ENCODE assay signal across 11 cellular contexts in the genomic region with DNA sequence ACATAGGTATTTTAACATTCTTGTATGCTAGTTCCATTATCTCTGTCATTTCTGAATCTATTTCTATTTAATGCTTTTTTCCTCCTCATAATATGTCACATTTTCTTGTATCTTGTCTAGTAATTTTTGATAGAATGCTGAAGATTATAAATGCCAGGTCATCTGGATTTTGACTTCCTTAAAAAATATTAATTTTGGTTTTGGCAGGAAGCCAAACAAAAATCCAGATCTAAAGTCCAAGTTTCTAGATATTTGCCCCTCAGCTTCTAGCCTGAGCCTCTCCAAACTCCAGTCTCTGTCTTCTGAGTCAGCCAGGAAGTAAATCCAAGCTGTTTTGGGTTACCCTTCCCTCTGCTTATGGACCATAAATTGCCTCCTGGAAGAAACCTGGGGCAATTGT.
"Had no signal": no experiment of that assay in that cellular context is flagged by ENCODE, and none has a peak within 500 bp of the region (broad histone marks: within the 10 kb centered on the region; RNA-seq: fewer than 3 reads in every experiment).

No MANE protein-coding gene starts in this region.

- FAIRE-seq: H1, H54 had no signal

- H3K36me3 ChIP-seq: HAP-1 had no signal

- H2AFZ ChIP-seq: GM23248, GM23338 had no signal

- H3K9ac ChIP-seq: GM23248 had no signal

- DNase-seq: GM23248, GOT3, H7, H9, HCEC 1CT, HFFc6 had no signal

- H3K4me3 ChIP-seq: GM23248, GM23338, HAP-1 had no signal

- ATAC-seq: GM23338, HCT116 had no signal

- H3K4me1 ChIP-seq: HAP-1 had no signal

- H3K4me2 ChIP-seq: GM23338 had no signal

- H3K27ac ChIP-seq: GM23248 had no signal

- H3K9me3 ChIP-seq: HAP-1 had no signal
